ENCODE assay signal across 19 cellular contexts in the genomic region with DNA sequence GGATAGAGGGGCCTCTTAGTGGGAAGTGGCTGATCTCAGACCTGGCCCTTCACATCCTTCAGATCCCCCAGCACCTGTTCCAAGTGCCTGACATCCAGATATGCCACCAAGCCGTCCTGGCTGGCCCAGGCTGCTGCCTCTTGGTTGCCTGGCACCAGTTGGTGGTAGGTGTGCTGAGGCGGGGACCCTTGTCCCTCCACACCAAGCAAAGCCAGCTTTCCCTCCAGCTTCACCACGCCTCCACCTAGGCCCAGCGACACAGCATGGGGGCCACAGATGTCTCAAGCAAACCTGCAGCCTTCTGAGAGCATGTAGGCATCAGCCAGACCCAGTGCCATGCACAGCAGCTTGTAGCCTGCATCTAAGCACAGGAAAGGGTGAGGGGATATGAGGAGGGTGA. TPM values are rescaled to one million over a fixed set of nuclear protein-coding genes. Genes with fewer than 3 reads are reported as not detected.
DNase-seq lines count a peak whose midpoint lies in the region; ATAC-seq lines count a peak whose summit lies in the region.
"Had no signal": no experiment of that assay in that cellular context is flagged by ENCODE, and none has a peak within 500 bp of the region (broad histone marks: within the 10 kb centered on the region; RNA-seq: fewer than 3 reads in every experiment).

No MANE protein-coding gene starts in this region.

- no peaks in the 10 kb centered on the region for H3K9me3 ChIP-seq in neuronal stem cell (replicated peaks in 1 of 2; ENCODE audit: control insufficient read depth in 2 of 2, insufficient read depth in 1 of 2, low read depth in 1 of 2, low read length in 2 of 2)
- H3K9me3 ChIP-seq: Caco-2, HAP-1 had no signal

- H2AK5ac ChIP-seq in neuronal stem cell (ENCODE audit: low read depth, low read length): no peak overlapping the region

- POLR2A ChIA-PET in activated naive CD8-positive, alpha-beta T cell treated with anti-CD3 and anti-CD28 coated beads, Interleukin-2, amount 10 ng/mL, durations not matched to agents 7 days and 5 days (lab: Charles Lee): interaction anchor here (0.6 to 1.0 kb wide), 3 partner anchors 29 to 395 kb away, joined by 3 to 4 read pairs (median 3); no protein-coding TSS in a partner anchor

- ATAC-seq in activated naive CD8-positive, alpha-beta T cell treated with anti-CD3 and anti-CD28 coated beads, Interleukin-2, amount 10 ng/mL, durations not matched to agents 7 days and 5 days (ENCODE audit: low read depth): no peak
- no peak for ATAC-seq in activated naive CD8-positive, alpha-beta T cell treated with anti-CD3 and anti-CD28 coated beads, Interleukin-2, amount 50 U/mL, for 24 hours
- no peak for ATAC-seq in left cardiac atrium
- ATAC-seq in GM18498 (IDR thresholded peaks at IDR 0.05; ENCODE audit: unreplicated experiment): no peak
- ATAC-seq: PC-3 had no signal

- no peak overlapping the region for H3K4me3 Mint-ChIP-seq in activated naive CD8-positive, alpha-beta T cell treated with anti-CD3 and anti-CD28 coated beads, Interleukin-2, amount 10 ng/mL, durations not matched to agents 7 days and 5 days
- no peak overlapping the region for H3K4me3 Mint-ChIP-seq in activated naive CD8-positive, alpha-beta T cell treated with anti-CD3 and anti-CD28 coated beads, Interleukin-2, amount 50 U/mL, for 24 hours
- H3K4me3 Mint-ChIP-seq in immature natural killer cell: peak overlapping the region in 2 of 5 donors; percentile 6 to 21

- no peak overlapping the region for H2BK12ac ChIP-seq in neuronal stem cell (ENCODE audit: low read length)

- no peak for DNase-seq in activated naive CD8-positive, alpha-beta T cell treated with anti-CD3 and anti-CD28 coated beads, Interleukin-2, amount 10 ng/mL, durations not matched to agents 7 days and 5 days
- no peak for DNase-seq in activated naive CD8-positive, alpha-beta T cell treated with anti-CD3 and anti-CD28 coated beads, Interleukin-2, amount 50 U/mL, for 24 hours
- DNase-seq in immature natural killer cell (no peak), neuronal stem cell (ENCODE audit: low spot score) (no peak), left cardiac atrium (no peak), COLO829 (ENCODE audit: low spot score) (no peak)
- DNase-seq in activated CD4-positive, alpha-beta T cell treated with anti-CD3 and anti-CD28 coated beads, Interleukin-2, amount 50 U/mL, for 4 hours: no peak
- DNase-seq: 8988T; C1 segment of cervical spinal cord; Caco-2; NCI-H1092; NCI-H1694; NCI-H2107; NCI-H345; NCI-H526 treated with DMSO at 0.1 percent for 48 hours; NK-92 treated with Interleukin-12 subunit alpha and Interleukin-12 subunit beta, amount 100 ng/mL, for 24 hours; PC-3 had no signal

- H4K91ac ChIP-seq in neuronal stem cell (ENCODE audit: low read depth, low read length, poor library complexity): no peak overlapping the region

- H3K4me1 ChIP-seq in neuronal stem cell (ENCODE audit: control insufficient read depth in 2 of 2, insufficient read depth in 1 of 2, low read depth in 1 of 2, low read length in 2 of 2): peaks cover 12 to 13% of the 10 kb centered on the region in 2 donors

- no peaks in the 10 kb centered on the region for H3K27me3 Mint-ChIP-seq in activated naive CD8-positive, alpha-beta T cell treated with anti-CD3 and anti-CD28 coated beads, Interleukin-2, amount 10 ng/mL, durations not matched to agents 7 days and 5 days
- no peaks in the 10 kb centered on the region for H3K27me3 Mint-ChIP-seq in activated naive CD8-positive, alpha-beta T cell treated with anti-CD3 and anti-CD28 coated beads, Interleukin-2, amount 50 U/mL, for 24 hours
- peaks cover 0 to 9% (median 2%) of the 10 kb centered on the region in 3 donors for H3K27me3 Mint-ChIP-seq in immature natural killer cell (ENCODE audit: low read depth in 3 of 3)

- no peak overlapping the region for H2BK120ac ChIP-seq in neuronal stem cell (ENCODE audit: low read depth, low read length)

- peaks cover 35% of the 10 kb centered on the region for H3K4me1 Mint-ChIP-seq in activated naive CD8-positive, alpha-beta T cell treated with anti-CD3 and anti-CD28 coated beads, Interleukin-2, amount 10 ng/mL, durations not matched to agents 7 days and 5 days
- H3K4me1 Mint-ChIP-seq in activated naive CD8-positive, alpha-beta T cell treated with anti-CD3 and anti-CD28 coated beads, Interleukin-2, amount 50 U/mL, for 24 hours: peaks cover 29% of the 10 kb centered on the region
- H3K4me1 Mint-ChIP-seq in immature natural killer cell: peaks cover 49 to 50% of the 10 kb centered on the region in 2 donors

- H3K9me3 Mint-ChIP-seq in activated naive CD8-positive, alpha-beta T cell treated with anti-CD3 and anti-CD28 coated beads, Interleukin-2, amount 10 ng/mL, durations not matched to agents 7 days and 5 days: no peaks in the 10 kb centered on the region
- H3K9me3 Mint-ChIP-seq in activated naive CD8-positive, alpha-beta T cell treated with anti-CD3 and anti-CD28 coated beads, Interleukin-2, amount 50 U/mL, for 24 hours: no peaks in the 10 kb centered on the region
- H3K9me3 Mint-ChIP-seq in immature natural killer cell: no peaks in the 10 kb centered on the region

- no peak overlapping the region for H3K4ac ChIP-seq in neuronal stem cell (ENCODE audit: low read length)

- no peak overlapping the region for H2AFZ ChIP-seq in neuronal stem cell (ENCODE audit: low read length)

- peaks cover 0 to under 1% of the 10 kb centered on the region in 2 donors for H3K36me3 ChIP-seq in neuronal stem cell (replicated peaks in 1 of 2; ENCODE audit: control insufficient read depth in 2 of 2, insufficient read depth in 2 of 2, low read length in 2 of 2)

- no CpG with 5 or more reads among the region's 4 CpGs for WGBS in neuronal stem cell (ENCODE audit: extremely low coverage in 2 of 2, insufficient read length in 2 of 2, insufficient replicate concordance in 1 of 2), 2 donors

- intact Hi-C loops in left cardiac atrium (cut with DNase I): no loop called here

- H3K27me3 ChIP-seq in neuronal stem cell (ENCODE audit: control insufficient read depth in 3 of 3, insufficient read depth in 3 of 3, low read depth in 1 of 3, low read length in 3 of 3): no peaks in the 10 kb centered on the region

- H3K36me3 Mint-ChIP-seq in activated naive CD8-positive, alpha-beta T cell treated with anti-CD3 and anti-CD28 coated beads, Interleukin-2, amount 10 ng/mL, durations not matched to agents 7 days and 5 days: no peaks in the 10 kb centered on the region
- no peaks in the 10 kb centered on the region for H3K36me3 Mint-ChIP-seq in activated naive CD8-positive, alpha-beta T cell treated with anti-CD3 and anti-CD28 coated beads, Interleukin-2, amount 50 U/mL, for 24 hours (ENCODE audit: low read depth)
- no peaks in the 10 kb centered on the region for H3K36me3 Mint-ChIP-seq in immature natural killer cell

- no peak overlapping the region for H4K8ac ChIP-seq in neuronal stem cell (ENCODE audit: low read depth, low read length)

- peak overlapping the region; percentile 33 for H3K27ac Mint-ChIP-seq in activated naive CD8-positive, alpha-beta T cell treated with anti-CD3 and anti-CD28 coated beads, Interleukin-2, amount 10 ng/mL, durations not matched to agents 7 days and 5 days
- H3K27ac Mint-ChIP-seq in activated naive CD8-positive, alpha-beta T cell treated with anti-CD3 and anti-CD28 coated beads, Interleukin-2, amount 50 U/mL, for 24 hours: no peak overlapping the region
- H3K27ac Mint-ChIP-seq in immature natural killer cell: peak overlapping the region; percentile 59 to 95 (median 84)

- no peak overlapping the region for H3K14ac ChIP-seq in neuronal stem cell (ENCODE audit: low read length)

- no peak overlapping the region for H3K4me2 ChIP-seq in neuronal stem cell (ENCODE audit: insufficient read depth, low read length, poor library complexity, severe bottlenecking)

- peaks cover 11% of the 10 kb centered on the region for H3K79me1 ChIP-seq in neuronal stem cell (ENCODE audit: low read depth, low read length)

- peak overlapping the region; percentile 30 for H2BK15ac ChIP-seq in neuronal stem cell (ENCODE audit: low read length)

- no peak overlapping the region for H3K4me3 ChIP-seq in neuronal stem cell (ENCODE audit: low read length in 2 of 2)
- H3K4me3 ChIP-seq: HAP-1 had no signal

- peak overlapping the region; percentile 70 for H3K9ac ChIP-seq in neuronal stem cell (ENCODE audit: low read depth, low read length, poor library complexity)

- no peak overlapping the region for H2BK5ac ChIP-seq in neuronal stem cell (ENCODE audit: low read length)

- no peak overlapping the region for H3K27ac ChIP-seq in neuronal stem cell (replicated peaks; ENCODE audit: low read length)

- peak overlapping the region; percentile 90 for H3K23ac ChIP-seq in neuronal stem cell (ENCODE audit: low read depth, low read length, poor library complexity)

- peak overlapping the region; percentile 57 for H3K18ac ChIP-seq in neuronal stem cell (ENCODE audit: low read length)

RNA-seq across cellular contexts. Expression of gene CD63, which starts 3.5 kb away (rescaled TPM):
- total RNA-seq in activated naive CD8-positive, alpha-beta T cell treated with anti-CD3 and anti-CD28 coated beads, Interleukin-2, amount 10 ng/mL, durations not matched to agents 7 days and 5 days: 100 to 1,000 TPM; 150 to 165 TPM
- polyA plus RNA-seq in immature natural killer cell: 1,000 to 10,000 TPM; 1,258 to 1,754 (median 1,754) TPM
- 879 TPM for polyA plus RNA-seq in neuronal stem cell (2013, experiment 1 of 2)
- 873 TPM for polyA plus RNA-seq in neuronal stem cell (2013, experiment 2 of 2)
- total RNA-seq in left cardiac atrium: 1,000 to 10,000 TPM; 1,288 to 1,875 TPM

RNA-seq across cellular contexts. Expression of gene GDF11, which starts 10.6 kb away (rescaled TPM):
- 10 to 100 TPM; 10.2 to 11.5 TPM for total RNA-seq in activated naive CD8-positive, alpha-beta T cell treated with anti-CD3 and anti-CD28 coated beads, Interleukin-2, amount 10 ng/mL, durations not matched to agents 7 days and 5 days
- 1 to 10 TPM in 1 of 3 donors, under 1 TPM in 2; 0.16 to 1.7 (median 0.64) TPM for polyA plus RNA-seq in immature natural killer cell
- 26.1 TPM for polyA plus RNA-seq in neuronal stem cell (2013, experiment 1 of 2)
- 26.4 TPM for polyA plus RNA-seq in neuronal stem cell (2013, experiment 2 of 2)
- total RNA-seq in left cardiac atrium: 10 to 100 TPM; 12.0 to 14.2 TPM

RNA-seq across cellular contexts. Expression of gene RDH5, which starts 12.1 kb away (rescaled TPM):
- 10 to 100 TPM; 19.0 to 21.2 TPM for total RNA-seq in activated naive CD8-positive, alpha-beta T cell treated with anti-CD3 and anti-CD28 coated beads, Interleukin-2, amount 10 ng/mL, durations not matched to agents 7 days and 5 days
- 1 to 10 TPM in 1 of 3 donors, not detected in 2; 2.8 TPM for polyA plus RNA-seq in immature natural killer cell
- polyA plus RNA-seq in neuronal stem cell (2013, experiment 1 of 2): 7.0 TPM
- polyA plus RNA-seq in neuronal stem cell (2013, experiment 2 of 2): 6.2 TPM
- 10 to 100 TPM; 29.5 to 38.1 TPM for total RNA-seq in left cardiac atrium

RNA-seq across cellular contexts. Expression of gene BLOC1S1, which starts 16.4 kb away (rescaled TPM):
- total RNA-seq in activated naive CD8-positive, alpha-beta T cell treated with anti-CD3 and anti-CD28 coated beads, Interleukin-2, amount 10 ng/mL, durations not matched to agents 7 days and 5 days: 100 to 1,000 TPM; 116 to 135 TPM
- polyA plus RNA-seq in immature natural killer cell: 100 to 1,000 TPM; 108 to 198 (median 127) TPM
- 97.5 TPM for polyA plus RNA-seq in neuronal stem cell (2013, experiment 1 of 2)
- polyA plus RNA-seq in neuronal stem cell (2013, experiment 2 of 2): 97.1 TPM
- total RNA-seq in left cardiac atrium: 100 to 1,000 TPM; 119 to 123 TPM

RNA-seq across cellular contexts. Expression of gene ITGA7, which starts 24.6 kb away (rescaled TPM):
- total RNA-seq in activated naive CD8-positive, alpha-beta T cell treated with anti-CD3 and anti-CD28 coated beads, Interleukin-2, amount 10 ng/mL, durations not matched to agents 7 days and 5 days: 1 to 10 TPM; 4.1 to 4.2 TPM
- under 1 TPM in 1 of 3 donors, not detected in 2; 0.31 TPM for polyA plus RNA-seq in immature natural killer cell
- polyA plus RNA-seq in neuronal stem cell (2013, experiment 1 of 2): 59.4 TPM
- polyA plus RNA-seq in neuronal stem cell (2013, experiment 2 of 2): 56.0 TPM
- 100 to 1,000 TPM; 395 to 448 TPM for total RNA-seq in left cardiac atrium

Comparison
In these comparisons a context has a peak if more than half of its experiments do, and no peak if none do; other contexts are left out.
1. RNA of gene CD63, which starts 3.5 kb away (total RNA-seq): 1,288 to 1,875 TPM in left cardiac atrium; 150 to 165 TPM in activated naive CD8-positive, alpha-beta T cell treated with anti-CD3 and anti-CD28 coated beads, Interleukin-2, amount 10 ng/mL, durations not matched to agents 7 days and 5 days; every median in the first group is over 4 times any median in the second.